In the genomic region with DNA sequence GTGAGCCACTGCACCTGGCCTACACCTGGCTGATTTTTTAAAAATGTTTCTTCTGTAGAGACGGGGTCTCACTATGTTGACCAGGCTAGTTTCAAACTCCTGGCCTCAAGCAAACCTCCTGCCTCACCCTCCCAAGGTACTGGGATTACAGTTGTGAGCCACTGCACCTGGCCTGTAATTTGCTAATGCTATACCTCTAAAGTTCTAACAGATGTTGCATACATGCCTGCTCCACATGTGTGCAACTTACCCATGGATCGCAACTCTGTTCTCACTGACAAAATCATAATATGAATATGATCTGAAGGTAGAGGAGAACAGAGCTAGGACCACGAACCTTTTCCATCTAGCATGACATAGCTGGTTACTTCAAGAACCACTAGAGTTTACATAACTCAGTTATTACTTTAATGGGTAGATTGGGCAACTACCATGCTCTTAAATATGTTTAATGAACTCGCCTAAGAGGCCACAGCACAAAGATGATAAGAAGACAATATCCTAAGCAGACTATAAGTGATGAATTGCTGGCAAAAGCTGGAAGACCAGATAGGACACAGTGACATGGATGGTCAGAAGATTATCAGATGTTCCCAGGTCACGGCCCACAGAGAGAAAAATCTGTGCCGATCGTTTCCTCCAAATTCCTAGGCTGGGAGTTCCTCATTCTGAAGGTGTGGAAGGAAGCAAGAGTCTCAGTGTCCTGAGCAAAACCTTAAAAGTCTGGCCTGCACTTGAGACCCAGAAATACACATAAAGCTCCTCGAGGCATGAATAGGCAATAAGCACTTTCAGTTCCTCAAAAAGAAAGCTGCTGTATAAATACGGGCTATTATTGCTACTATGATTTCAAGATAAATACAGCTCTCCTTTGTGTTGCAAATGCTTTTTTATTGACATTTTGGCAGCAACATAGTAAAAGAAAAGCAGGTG, we compare ENCODE assay signal across 8 cellular contexts. TPM values are rescaled to one million over a fixed set of nuclear protein-coding genes. Genes with fewer than 3 reads are reported as not detected.
DNase-seq lines count a peak whose midpoint lies in the region; ATAC-seq and TF ChIP-seq lines count a peak whose summit lies in the region.

No MANE protein-coding gene starts in this region.

- intact Hi-C loops in esophagus muscularis mucosa (cut with DNase I): no loop called here

- H3K36me3 ChIP-seq in esophagus muscularis mucosa (peaks cover 35 to 58% (median 42%) of the 10 kb centered on the region in 4 donors), SJCRH30 (no peaks in the 10 kb centered on the region)

- H3K4me3 ChIP-seq in esophagus muscularis mucosa (no peak overlapping the region), SJCRH30 (no peak overlapping the region)

- no peak overlapping the region for H3K27ac Mint-ChIP-seq in endothelial cell (ENCODE audit: unreplicated experiment)

- TF ChIP-seq POLR2A in esophagus muscularis mucosa (IDR thresholded peaks at IDR 0.05; ENCODE audit: low read depth): no peak

- H3K4me3 Mint-ChIP-seq in endothelial cell (ENCODE audit: unreplicated experiment): no peak overlapping the region

- H3K27me3 Mint-ChIP-seq in endothelial cell (ENCODE audit: unreplicated experiment): peaks cover 4% of the 10 kb centered on the region

- H3K27me3 ChIP-seq in esophagus muscularis mucosa (no peaks in the 10 kb centered on the region), SJCRH30 (no peaks in the 10 kb centered on the region)

- H3K4me1 ChIP-seq in esophagus muscularis mucosa (peaks cover 3 to 16% (median 13%) of the 10 kb centered on the region in 4 donors), SJCRH30 (no peaks in the 10 kb centered on the region)

- no peak for TF ChIP-seq CTCF in esophagus muscularis mucosa (IDR thresholded peaks at IDR 0.05)
- TF ChIP-seq CTCF in endothelial cell (IDR thresholded peaks at IDR 0.05; ENCODE audit: unreplicated experiment): no peak

- H3K9me3 ChIP-seq in esophagus muscularis mucosa (peaks cover 0 to 15% (median 8%) of the 10 kb centered on the region in 4 donors), SJCRH30 (replicated peaks) (no peaks in the 10 kb centered on the region)

- peaks cover 52% of the 10 kb centered on the region for H3K36me3 Mint-ChIP-seq in endothelial cell (ENCODE audit: low read depth, unreplicated experiment)

- no peak for TF ChIP-seq EP300 in esophagus muscularis mucosa (IDR thresholded peaks at IDR 0.05)

- peaks cover 9% of the 10 kb centered on the region for H3K9me3 Mint-ChIP-seq in endothelial cell (ENCODE audit: unreplicated experiment)

- H3K27ac ChIP-seq in esophagus muscularis mucosa (replicated peaks in 1 of 4) (peak overlapping the region; percentile 26 to 72 (median 42)), SJCRH30 (no peak overlapping the region), substantia nigra (ENCODE audit: low read depth, low read length, poor library complexity, severe bottlenecking) (no peak overlapping the region)

- 70% methylated on average over 9 of the region's 9 CpGs for WGBS in esophagus muscularis mucosa

- peak; percentile 93 for DNase-seq in NCI-H146 (lab: John Stamatoyannopoulos, UW)
- no peak for DNase-seq in esophagus muscularis mucosa (ENCODE audit: extremely low spot score)
- DNase-seq in activated gamma-delta T cell treated with Interleukin-2 at 50 U/mL for 16 hours: no peak
- no peak for DNase-seq in SJCRH30
- no peak for DNase-seq in endothelial cell (ENCODE audit: low spot score)
- DNase-seq in substantia nigra (lab: John Stamatoyannopoulos, UW): no peak

- H3K4me1 Mint-ChIP-seq in endothelial cell (ENCODE audit: unreplicated experiment): peaks cover 18% of the 10 kb centered on the region

- ATAC-seq in GM18517 (IDR thresholded peaks at IDR 0.05; ENCODE audit: unreplicated experiment) (peak; percentile 82), HG02610 (IDR thresholded peaks at IDR 0.05; ENCODE audit: unreplicated experiment) (peak; percentile 74)

RNA-seq across cellular contexts. Expression of a gene that starts 53.6 kb away (rescaled TPM):
- 10 to 100 TPM; 22.4 to 75.1 (median 58.1) TPM for total RNA-seq in esophagus muscularis mucosa
- total RNA-seq in SJCRH30 (2014; rRNA removed; shearing (Covaris generic)): 0.33 and 0.43 TPM in 2 replicates
- total RNA-seq in endothelial cell (ENCODE audit: unreplicated experiment): 52.1 TPM

RNA-seq across cellular contexts. Expression of a gene that starts 55.9 kb away (rescaled TPM):
- total RNA-seq in esophagus muscularis mucosa (10 to 100 TPM in 1 of 4 donors, 1 to 10 TPM in 3; 6.2 to 11.2 (median 9.3) TPM), endothelial cell (ENCODE audit: unreplicated experiment) (16.7 TPM)
- total RNA-seq in SJCRH30 (2014; rRNA removed; shearing (Covaris generic)): 2.2 and 3.8 TPM in 2 replicates

Comparison
In these comparisons a context has a peak if more than half of its experiments do, and no peak if none do; other contexts are left out.
1. H3K27ac ChIP-seq: peak in esophagus muscularis mucosa (4 of 4); none in SJCRH30 (single experiment) and substantia nigra (single experiment).
2. RNA of a gene that starts 53.6 kb away (total RNA-seq): 22.4 to 75.1 TPM in esophagus muscularis mucosa and 52.1 TPM in endothelial cell (single experiment); 0.33 to 0.43 TPM in SJCRH30; every median in the first group is over 10 times any median in the second.